2 cellular contexts compared by ENCODE assay signal in the genomic region with DNA sequence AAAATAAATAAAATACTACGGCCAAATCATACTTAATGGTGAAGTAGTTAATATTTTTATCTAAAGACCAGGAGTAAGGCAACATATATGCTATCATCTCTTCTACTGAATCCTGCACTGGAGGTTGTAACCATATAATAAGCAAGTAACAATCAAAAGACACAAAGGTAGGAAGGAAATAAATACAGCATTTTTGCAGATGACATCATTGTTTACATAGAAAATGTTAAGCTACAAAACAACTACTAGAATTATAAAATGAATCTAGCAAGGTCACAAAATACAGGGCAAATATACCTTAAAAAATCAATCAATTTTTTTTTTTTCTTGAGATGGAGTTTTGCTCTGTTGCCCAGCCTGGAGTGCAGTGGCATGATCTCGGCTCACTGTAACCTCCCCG.
A peak's percentile ranks its signal among the peaks of the same experiment; 100 is the strongest.
TF ChIP-seq lines count a peak whose summit lies in the region.

No MANE protein-coding gene starts in this region.

TF ChIP-seq in HepG2, 621 proteins besides CTCF, POLR2A, EP300 and RAD21:
- TF ChIP-seq ATF7 (IDR thresholded peaks at IDR 0.05) = peak; percentile 72
- TF ChIP-seq ATF7 (CRISPR knock-in tag; IDR thresholded peaks at IDR 0.05) = no peak
- TF ChIP-seq, protein P1, sequence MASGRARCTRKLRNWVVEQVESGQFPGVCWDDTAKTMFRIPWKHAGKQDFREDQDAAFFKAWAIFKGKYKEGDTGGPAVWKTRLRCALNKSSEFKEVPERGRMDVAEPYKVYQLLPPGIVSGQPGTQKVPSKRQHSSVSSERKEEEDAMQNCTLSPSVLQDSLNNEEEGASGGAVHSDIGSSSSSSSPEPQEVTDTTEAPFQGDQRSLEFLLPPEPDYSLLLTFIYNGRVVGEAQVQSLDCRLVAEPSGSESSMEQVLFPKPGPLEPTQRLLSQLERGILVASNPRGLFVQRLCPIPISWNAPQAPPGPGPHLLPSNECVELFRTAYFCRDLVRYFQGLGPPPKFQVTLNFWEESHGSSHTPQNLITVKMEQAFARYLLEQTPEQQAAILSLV (CRISPR knock-in tag; IDR thresholded peaks at IDR 0.05; ENCODE audit: borderline replicate concordance) = no peak
TF ChIP-seq in HepG2: peak in this region for 1.

TF ChIP-seq in HEK293, 187 proteins besides CTCF, POLR2A, EP300 and RAD21:
- TF ChIP-seq, protein P2, sequence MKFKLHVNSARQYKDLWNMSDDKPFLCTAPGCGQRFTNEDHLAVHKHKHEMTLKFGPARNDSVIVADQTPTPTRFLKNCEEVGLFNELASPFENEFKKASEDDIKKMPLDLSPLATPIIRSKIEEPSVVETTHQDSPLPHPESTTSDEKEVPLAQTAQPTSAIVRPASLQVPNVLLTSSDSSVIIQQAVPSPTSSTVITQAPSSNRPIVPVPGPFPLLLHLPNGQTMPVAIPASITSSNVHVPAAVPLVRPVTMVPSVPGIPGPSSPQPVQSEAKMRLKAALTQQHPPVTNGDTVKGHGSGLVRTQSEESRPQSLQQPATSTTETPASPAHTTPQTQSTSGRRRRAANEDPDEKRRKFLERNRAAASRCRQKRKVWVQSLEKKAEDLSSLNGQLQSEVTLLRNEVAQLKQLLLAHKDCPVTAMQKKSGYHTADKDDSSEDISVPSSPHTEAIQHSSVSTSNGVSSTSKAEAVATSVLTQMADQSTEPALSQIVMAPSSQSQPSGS (tag by site-specific recombination; IDR thresholded peaks at IDR 0.05; ENCODE audit: low read depth) = peak; percentile 71; the same call in 1 of the 2 replicates
- no peak for TF ChIP-seq TCF7L2 (IDR thresholded peaks at IDR 0.05; ENCODE audit: borderline replicate concordance, low read depth, low read length)
